Comparison of ENCODE assay signal across 1 cellular context in the genomic region with DNA sequence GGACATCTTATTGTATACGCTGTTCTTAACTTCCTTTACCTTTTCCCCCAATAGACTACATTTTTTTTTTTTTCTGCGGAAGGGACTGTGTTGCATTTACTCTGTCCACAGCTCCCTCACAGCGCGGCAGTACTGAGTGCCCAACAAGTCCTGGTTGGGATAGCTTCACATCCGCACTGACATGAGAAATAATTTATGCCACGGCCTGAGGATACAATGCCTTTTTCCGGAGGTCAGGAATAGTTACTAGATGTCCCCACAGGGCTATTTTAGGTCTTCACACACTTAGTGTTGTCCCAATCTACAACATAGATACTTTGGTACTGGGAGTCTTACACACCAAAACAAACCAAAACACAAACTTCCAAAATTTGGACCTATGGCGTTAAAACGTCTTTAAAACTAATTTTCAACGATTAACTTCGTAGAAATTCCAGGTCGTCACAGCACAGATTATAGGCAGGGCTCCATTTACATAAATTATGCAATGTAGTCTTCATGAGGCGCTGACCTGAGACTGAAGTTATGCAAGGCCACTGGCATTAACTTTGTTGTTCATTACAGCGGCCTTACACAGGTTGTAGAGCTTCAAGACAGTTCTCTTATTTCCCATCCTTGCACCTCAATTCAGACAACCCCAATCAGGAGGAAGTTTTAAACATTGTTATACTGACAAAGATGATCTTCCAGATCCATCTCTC.
TF ChIP-seq lines count a peak whose summit lies in the region.

No MANE protein-coding gene starts in this region.

TF ChIP-seq in GM12878, 131 proteins besides CTCF, POLR2A, EP300 and RAD21:
- no peak for TF ChIP-seq HCFC1 (IDR thresholded peaks at IDR 0.05; ENCODE audit: low read length)
- TF ChIP-seq CBX5 (IDR thresholded peaks at IDR 0.05; ENCODE audit: low read depth) = no peak
- no peak for TF ChIP-seq BACH1 (IDR thresholded peaks at IDR 0.05; ENCODE audit: borderline replicate concordance)
- TF ChIP-seq, protein P1, sequence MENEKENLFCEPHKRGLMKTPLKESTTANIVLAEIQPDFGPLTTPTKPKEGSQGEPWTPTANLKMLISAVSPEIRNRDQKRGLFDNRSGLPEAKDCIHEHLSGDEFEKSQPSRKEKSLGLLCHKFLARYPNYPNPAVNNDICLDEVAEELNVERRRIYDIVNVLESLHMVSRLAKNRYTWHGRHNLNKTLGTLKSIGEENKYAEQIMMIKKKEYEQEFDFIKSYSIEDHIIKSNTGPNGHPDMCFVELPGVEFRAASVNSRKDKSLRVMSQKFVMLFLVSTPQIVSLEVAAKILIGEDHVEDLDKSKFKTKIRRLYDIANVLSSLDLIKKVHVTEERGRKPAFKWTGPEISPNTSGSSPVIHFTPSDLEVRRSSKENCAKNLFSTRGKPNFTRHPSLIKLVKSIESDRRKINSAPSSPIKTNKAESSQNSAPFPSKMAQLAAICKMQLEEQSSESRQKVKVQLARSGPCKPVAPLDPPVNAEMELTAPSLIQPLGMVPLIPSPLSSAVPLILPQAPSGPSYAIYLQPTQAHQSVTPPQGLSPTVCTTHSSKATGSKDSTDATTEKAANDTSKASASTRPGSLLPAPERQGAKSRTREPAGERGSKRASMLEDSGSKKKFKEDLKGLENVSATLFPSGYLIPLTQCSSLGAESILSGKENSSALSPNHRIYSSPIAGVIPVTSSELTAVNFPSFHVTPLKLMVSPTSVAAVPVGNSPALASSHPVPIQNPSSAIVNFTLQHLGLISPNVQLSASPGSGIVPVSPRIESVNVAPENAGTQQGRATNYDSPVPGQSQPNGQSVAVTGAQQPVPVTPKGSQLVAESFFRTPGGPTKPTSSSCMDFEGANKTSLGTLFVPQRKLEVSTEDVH (IDR thresholded peaks at IDR 0.05; ENCODE audit: low read depth, partially characterized antibody) = peak; percentile 14
- TF ChIP-seq, protein P2, sequence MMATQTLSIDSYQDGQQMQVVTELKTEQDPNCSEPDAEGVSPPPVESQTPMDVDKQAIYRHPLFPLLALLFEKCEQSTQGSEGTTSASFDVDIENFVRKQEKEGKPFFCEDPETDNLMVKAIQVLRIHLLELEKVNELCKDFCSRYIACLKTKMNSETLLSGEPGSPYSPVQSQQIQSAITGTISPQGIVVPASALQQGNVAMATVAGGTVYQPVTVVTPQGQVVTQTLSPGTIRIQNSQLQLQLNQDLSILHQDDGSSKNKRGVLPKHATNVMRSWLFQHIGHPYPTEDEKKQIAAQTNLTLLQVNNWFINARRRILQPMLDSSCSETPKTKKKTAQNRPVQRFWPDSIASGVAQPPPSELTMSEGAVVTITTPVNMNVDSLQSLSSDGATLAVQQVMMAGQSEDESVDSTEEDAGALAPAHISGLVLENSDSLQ (IDR thresholded peaks at IDR 0.05) = no peak
- TF ChIP-seq NBN (IDR thresholded peaks at IDR 0.05) = 0 out of 2 replicates have a peak, but pooled peaks have one; percentile 84
- TF ChIP-seq, protein P3, sequence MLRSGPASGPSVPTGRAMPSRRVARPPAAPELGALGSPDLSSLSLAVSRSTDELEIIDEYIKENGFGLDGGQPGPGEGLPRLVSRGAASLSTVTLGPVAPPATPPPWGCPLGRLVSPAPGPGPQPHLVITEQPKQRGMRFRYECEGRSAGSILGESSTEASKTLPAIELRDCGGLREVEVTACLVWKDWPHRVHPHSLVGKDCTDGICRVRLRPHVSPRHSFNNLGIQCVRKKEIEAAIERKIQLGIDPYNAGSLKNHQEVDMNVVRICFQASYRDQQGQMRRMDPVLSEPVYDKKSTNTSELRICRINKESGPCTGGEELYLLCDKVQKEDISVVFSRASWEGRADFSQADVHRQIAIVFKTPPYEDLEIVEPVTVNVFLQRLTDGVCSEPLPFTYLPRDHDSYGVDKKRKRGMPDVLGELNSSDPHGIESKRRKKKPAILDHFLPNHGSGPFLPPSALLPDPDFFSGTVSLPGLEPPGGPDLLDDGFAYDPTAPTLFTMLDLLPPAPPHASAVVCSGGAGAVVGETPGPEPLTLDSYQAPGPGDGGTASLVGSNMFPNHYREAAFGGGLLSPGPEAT (IDR thresholded peaks at IDR 0.05; ENCODE audit: low read depth) = 0 out of 2 replicates have a peak, but pooled peaks have one; percentile 4
- TF ChIP-seq RELA (IDR thresholded peaks at IDR 0.05; ENCODE audit: borderline replicate concordance, partially characterized antibody) = no peak
- no peak for TF ChIP-seq BMI1 (IDR thresholded peaks at IDR 0.05; ENCODE audit: borderline replicate concordance)
- TF ChIP-seq, protein P4, sequence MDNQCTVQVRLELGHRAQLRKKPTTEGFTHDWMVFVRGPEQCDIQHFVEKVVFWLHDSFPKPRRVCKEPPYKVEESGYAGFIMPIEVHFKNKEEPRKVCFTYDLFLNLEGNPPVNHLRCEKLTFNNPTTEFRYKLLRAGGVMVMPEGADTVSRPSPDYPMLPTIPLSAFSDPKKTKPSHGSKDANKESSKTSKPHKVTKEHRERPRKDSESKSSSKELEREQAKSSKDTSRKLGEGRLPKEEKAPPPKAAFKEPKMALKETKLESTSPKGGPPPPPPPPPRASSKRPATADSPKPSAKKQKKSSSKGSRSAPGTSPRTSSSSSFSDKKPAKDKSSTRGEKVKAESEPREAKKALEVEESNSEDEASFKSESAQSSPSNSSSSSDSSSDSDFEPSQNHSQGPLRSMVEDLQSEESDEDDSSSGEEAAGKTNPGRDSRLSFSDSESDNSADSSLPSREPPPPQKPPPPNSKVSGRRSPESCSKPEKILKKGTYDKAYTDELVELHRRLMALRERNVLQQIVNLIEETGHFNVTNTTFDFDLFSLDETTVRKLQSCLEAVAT (IDR thresholded peaks at IDR 0.05) = 0 out of 2 replicates have a peak, but pooled peaks have one; percentile 86
- 0 out of 2 replicates have a peak, but pooled peaks have one; percentile 7 for TF ChIP-seq STAT1 (conservative IDR thresholded peaks at IDR 0.05)
TF ChIP-seq in GM12878: peak in this region for 5.
